13 cellular contexts compared by ENCODE assay signal in genomic region chr12:20404576-20405346, GRCh38. TPM values are rescaled to one million over a fixed set of nuclear protein-coding genes. Genes with fewer than 3 reads are reported as not detected.
A peak's percentile ranks its signal among the peaks of the same experiment; 100 is the strongest.
DNase-seq lines count a peak whose midpoint lies in the region; ATAC-seq and FAIRE-seq lines count a peak whose summit lies in the region.
"Had no signal": no experiment of that assay in that cellular context is flagged by ENCODE, and none has a peak within 500 bp of the region (broad histone marks: within the 10 kb centered on the region; RNA-seq: fewer than 3 reads in every experiment).

No MANE protein-coding gene starts in this region.

- H3K9ac ChIP-seq in BLaER1 treated with 17β-estradiol and CSF1 and Interleukin-3, amounts not matched to agents 10 nM and 100 nM: peak overlapping the region in 8 of 11 experiments; percentile 24 to 54 (median 46); a peak in 12 of 22 replicates

- no peaks in the 10 kb centered on the region for H4K20me1 ChIP-seq in BLaER1 treated with 17β-estradiol and CSF1 and Interleukin-3, amounts not matched to agents 10 nM and 100 nM

- peak overlapping the region in 1 of 10 experiments; percentile 14; a peak in 1 of 20 replicates for H3K4me3 ChIP-seq in BLaER1 treated with 17β-estradiol and CSF1 and Interleukin-3, amounts not matched to agents 10 nM and 100 nM
- H3K4me3 ChIP-seq: pancreas had no signal

- peaks cover 10 to 44% (median 18%) of the 10 kb centered on the region in 10 experiments for H3K4me1 ChIP-seq in BLaER1 treated with 17β-estradiol and CSF1 and Interleukin-3, amounts not matched to agents 10 nM and 100 nM

- H3K4me2 ChIP-seq in BLaER1 treated with 17β-estradiol and CSF1 and Interleukin-3, amounts not matched to agents 10 nM and 100 nM: peak overlapping the region; percentile 51 to 86 (median 68)

- H3K36me3 ChIP-seq in BLaER1 treated with 17β-estradiol and CSF1 and Interleukin-3, amounts not matched to agents 10 nM and 100 nM: no peaks in the 10 kb centered on the region
- H3K36me3 ChIP-seq: pancreas had no signal

- H3K27ac ChIP-seq in BLaER1 treated with 17β-estradiol and CSF1 and Interleukin-3, amounts not matched to agents 10 nM and 100 nM: peak overlapping the region in 9 of 11 experiments; percentile 37 to 74 (median 68); a peak in 16 of 22 replicates
- H3K27ac ChIP-seq: pancreas had no signal

- ATAC-seq in GM18498 (IDR thresholded peaks at IDR 0.05; ENCODE audit: unreplicated experiment) (no peak), HG03520 (IDR thresholded peaks at IDR 0.05; ENCODE audit: unreplicated experiment) (no peak), GM21423 (IDR thresholded peaks at IDR 0.05; ENCODE audit: unreplicated experiment) (no peak)

- peak; percentile 79 for FAIRE-seq in islet of Langerhans (lab: Jason Lieb, UNC)
- FAIRE-seq: pancreas had no signal

- H3K9me3 ChIP-seq in BLaER1 treated with 17β-estradiol and CSF1 and Interleukin-3, amounts not matched to agents 10 nM and 100 nM (replicated peaks in 1 of 11): peaks cover 0 to 24% (median 7%) of the 10 kb centered on the region in 11 experiments; a peak in 11 of 22 replicates
- H3K9me3 ChIP-seq: pancreas had no signal

- H3K27me3 ChIP-seq in BLaER1 treated with 17β-estradiol and CSF1 and Interleukin-3, amounts not matched to agents 10 nM and 100 nM: peaks cover 0 to 40% (median 0%) of the 10 kb centered on the region in 11 experiments; a peak in 7 of 22 replicates
- H3K27me3 ChIP-seq: pancreas had no signal

- DNase-seq in LHCN-M2 (ENCODE audit: low read depth) (peak; percentile 1), astrocyte of the hippocampus (ENCODE audit: low read depth, low spot score) (peak; percentile 25), NCI-H748 (lab: John Stamatoyannopoulos, UW; ENCODE audit: unreplicated experiment) (no peak)
- DNase-seq: activated CD8-positive, alpha-beta memory T cell treated with anti-CD3 and anti-CD28 coated beads, Interleukin-2, amount 50 U/mL, for 4 hours; CD4-positive, CD25-positive, alpha-beta regulatory T cell; cortex of kidney; SHP77 treated with DMSO at 0.1 percent for 48 hours had no signal

RNA-seq across cellular contexts. Expression of gene PDE3A, which starts 36.4 kb away (rescaled TPM):
- total RNA-seq in LHCN-M2 (2014; rRNA removed): 0.06 TPM in 1 of 2 replicates, not detected in the other
- 0.01 TPM for polyA plus RNA-seq in LHCN-M2 (2012)
